In genomic region chr15:98727115-98728040, GRCh38 we compare ENCODE assay signal across 8 cellular contexts.
DNase-seq lines count a peak whose midpoint lies in the region; ATAC-seq and TF ChIP-seq lines count a peak whose summit lies in the region.

No MANE protein-coding gene starts in this region.

- ATAC-seq in GM21528 (IDR thresholded peaks at IDR 0.05; ENCODE audit: low FRiP score, unreplicated experiment): no peak

- DNase-seq in AG10803 (ENCODE audit: low read depth): peak; percentile 95
- peak; percentile 91 for DNase-seq in RKO (ENCODE audit: low spot score)
- peak; percentile 94 for DNase-seq in fibroblast of the aortic adventitia (ENCODE audit: low read depth)
- DNase-seq in neural crest cell (ENCODE audit: low read depth, low spot score): peak; percentile 26
- no peak for DNase-seq in NAMALWA (ENCODE audit: low spot score)
- DNase-seq in occipital lobe (lab: John Stamatoyannopoulos, UW): no peak
- no peak for DNase-seq in DMS79 (lab: John Stamatoyannopoulos, UW)

- no peak for TF ChIP-seq CTCF in AG10803 (conservative IDR thresholded peaks at IDR 0.05; ENCODE audit: low read length)
- TF ChIP-seq CTCF in fibroblast of the aortic adventitia (IDR thresholded peaks at IDR 0.05; ENCODE audit: insufficient read depth, low read length): no peak
- no peak for TF ChIP-seq CTCF in neural crest cell (conservative IDR thresholded peaks at IDR 0.05)

- peak overlapping the region; percentile 59 for H3K27ac Mint-ChIP-seq in neural crest cell (ENCODE audit: unreplicated experiment)

- H3K4me3 Mint-ChIP-seq in neural crest cell: peak overlapping the region; percentile 27

- H3K36me3 Mint-ChIP-seq in neural crest cell (ENCODE audit: low read depth): no peaks in the 10 kb centered on the region

- peaks cover 48% of the 10 kb centered on the region for H3K4me1 Mint-ChIP-seq in neural crest cell

- H3K9me3 Mint-ChIP-seq in neural crest cell: no peaks in the 10 kb centered on the region

- H3K4me3 ChIP-seq in AG10803 (ENCODE audit: low read length) (peak overlapping the region; percentile 37), fibroblast of the aortic adventitia (ENCODE audit: low read depth, low read length) (peak overlapping the region; percentile 28)

- no peaks in the 10 kb centered on the region for H3K27me3 Mint-ChIP-seq in neural crest cell (ENCODE audit: low read depth)

Comparison
In these comparisons a context has a peak if more than half of its experiments do, and no peak if none do; other contexts are left out.
1. DNase-seq: peak in AG10803 (single experiment), RKO (single experiment), fibroblast of the aortic adventitia (single experiment) and neural crest cell (single experiment); none in NAMALWA (single experiment), occipital lobe (single experiment) and DMS79 (single experiment).